In the genomic region with DNA sequence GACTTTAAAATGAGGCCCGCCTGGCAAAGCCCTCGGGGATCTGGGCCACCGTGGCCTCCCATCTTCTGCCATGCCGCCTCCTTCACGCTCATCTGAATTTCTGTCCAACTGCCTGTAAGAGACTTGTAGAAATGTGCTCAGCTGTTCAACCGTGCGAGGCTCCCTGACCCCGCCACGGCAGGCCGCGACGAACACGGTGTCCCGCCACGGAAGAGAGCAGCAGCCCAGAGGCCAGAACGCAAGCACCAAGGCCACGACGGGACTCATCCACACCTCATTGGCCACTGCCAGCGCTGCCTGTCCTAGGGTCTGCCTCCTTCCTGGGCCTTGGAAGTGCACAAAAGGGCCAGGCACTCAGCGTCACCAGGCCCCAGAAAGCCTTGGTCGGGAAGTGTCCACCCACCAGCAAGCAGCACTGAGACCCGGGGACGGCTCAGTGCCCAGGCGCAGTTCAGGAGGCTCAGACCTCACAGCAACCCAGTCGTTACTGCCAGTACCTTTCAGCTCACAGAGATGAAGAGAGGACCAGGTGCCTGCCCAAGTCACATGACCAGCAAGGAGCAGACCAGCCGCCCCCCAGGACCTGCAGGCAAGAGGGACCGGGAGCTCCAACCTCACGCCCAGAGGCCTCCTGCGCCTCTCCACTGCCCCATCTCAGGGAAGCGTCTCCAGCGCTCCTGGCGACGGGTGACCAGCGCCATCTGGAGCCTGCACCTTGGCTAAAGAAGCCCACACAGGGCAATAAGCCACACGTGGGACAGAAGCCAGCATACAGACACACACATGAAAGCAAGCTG, we compare ENCODE assay signal across 16 cellular contexts.
DNase-seq lines count a peak whose midpoint lies in the region; ATAC-seq and TF ChIP-seq lines count a peak whose summit lies in the region.
"Had no signal": no experiment of that assay in that cellular context is flagged by ENCODE, and none has a peak within 500 bp of the region (broad histone marks: within the 10 kb centered on the region; RNA-seq: fewer than 3 reads in every experiment).

No MANE protein-coding gene starts in this region.

- no peaks in the 10 kb centered on the region for H3K27me3 Mint-ChIP-seq in nephron progenitor cell (ENCODE audit: low read depth, poor library complexity)
- H3K27me3 Mint-ChIP-seq: CD4-positive, alpha-beta memory T cell had no signal

- H3K9me3 ChIP-seq in DND-41 (ENCODE audit: insufficient read depth, low read length, severe bottlenecking) (no peaks in the 10 kb centered on the region), HUES6 (ENCODE audit: control insufficient read depth, insufficient read depth, low read depth, low read length) (no peaks in the 10 kb centered on the region), GM23248 (ENCODE audit: low read depth) (no peaks in the 10 kb centered on the region)

- H3F3A ChIP-seq in GM23248 (ENCODE audit: insufficient read depth), result no peaks in the 10 kb centered on the region

- in situ Hi-C loops in brain microvascular endothelial cell (cut with HindIII; ENCODE audit: low pct_ligation_motif_present, low sequenced_read_pairs), result no loop called here
- in situ Hi-C loops in GM23248 (cut with MboI), result no loop called here

- no peaks in the 10 kb centered on the region for H3K9me2 ChIP-seq in GM23248 (ENCODE audit: insufficient read depth)

- H3K27ac Mint-ChIP-seq in nephron progenitor cell, result peak overlapping the region; percentile 68
- H3K27ac Mint-ChIP-seq: CD4-positive, alpha-beta memory T cell; HFFc6 had no signal

- H3K4me3 Mint-ChIP-seq in nephron progenitor cell, result no peak overlapping the region
- H3K4me3 Mint-ChIP-seq: CD4-positive, alpha-beta memory T cell; HFFc6 had no signal

- no peak overlapping the region for H3K27ac ChIP-seq in DND-41 (ENCODE audit: low read length)
- 0 out of 2 replicates have a peak overlapping the region, but pooled peaks have one; percentile 37 for H3K27ac ChIP-seq in HUES6 (ENCODE audit: low read depth, low read length)
- no peak overlapping the region for H3K27ac ChIP-seq in brain microvascular endothelial cell
- no peak overlapping the region for H3K27ac ChIP-seq in GM23248
- H3K27ac ChIP-seq: HL-60 had no signal

- no peak overlapping the region for H3K4me3 ChIP-seq in DND-41 (ENCODE audit: low read depth in 1 of 2, low read length in 2 of 2)
- no peak overlapping the region for H3K4me3 ChIP-seq in HUES6 (ENCODE audit: low read depth, low read length)
- H3K4me3 ChIP-seq in brain microvascular endothelial cell (ENCODE audit: low read depth, low read length), result no peak overlapping the region
- no peak overlapping the region for H3K4me3 ChIP-seq in GM23248

- H3K36me3 ChIP-seq in DND-41 (ENCODE audit: insufficient read depth, low read length), result peaks cover 73% of the 10 kb centered on the region
- peaks cover 55% of the 10 kb centered on the region for H3K36me3 ChIP-seq in HUES6 (ENCODE audit: control insufficient read depth, insufficient read depth, low read length)
- H3K36me3 ChIP-seq in brain microvascular endothelial cell (replicated peaks), result peaks cover 10% of the 10 kb centered on the region
- no peaks in the 10 kb centered on the region for H3K36me3 ChIP-seq in GM23248 (ENCODE audit: low read depth)

- DNase-seq in DND-41 (no peak), brain microvascular endothelial cell (no peak), nephron progenitor cell (no peak), SKM-1 treated with dmso at 0.1 percent for 144 hours (lab: John Stamatoyannopoulos, UW; ENCODE audit: unreplicated experiment) (no peak), GM23248 (no peak)
- DNase-seq: Calu3; CD4-positive, alpha-beta memory T cell; GOT3; HFFc6; NCI-H1436 treated with DMSO at 0.1 percent for 48 hours; NCI-H2081 treated with DMSO at 0.1 percent for 48 hours; NCI-H2227 treated with DMSO at 0.1 percent for 48 hours; OCI-M1 had no signal

- no peaks in the 10 kb centered on the region for H3K27me3 ChIP-seq in DND-41 (ENCODE audit: insufficient read depth, low read length, poor library complexity)
- no peaks in the 10 kb centered on the region for H3K27me3 ChIP-seq in HUES6 (ENCODE audit: control insufficient read depth, insufficient read depth, low read length)
- no peaks in the 10 kb centered on the region for H3K27me3 ChIP-seq in brain microvascular endothelial cell (replicated peaks)
- no peaks in the 10 kb centered on the region for H3K27me3 ChIP-seq in GM23248 (replicated peaks; ENCODE audit: insufficient read depth)

- TF ChIP-seq CTCF in DND-41 (IDR thresholded peaks at IDR 0.05; ENCODE audit: borderline replicate concordance, extremely low read depth, low read length, poor library complexity, severe bottlenecking) (peak; percentile 12), brain microvascular endothelial cell (IDR thresholded peaks at IDR 0.05; ENCODE audit: low read depth, low read length, missing control alignments) (peak; percentile 6), nephron progenitor cell (IDR thresholded peaks at IDR 0.05) (no peak)

- H4K20me1 ChIP-seq in DND-41 (ENCODE audit: insufficient read depth, low read length) (peaks cover 29% of the 10 kb centered on the region), GM23248 (ENCODE audit: insufficient read depth) (no peaks in the 10 kb centered on the region)

- no peaks in the 10 kb centered on the region for H3K9me3 Mint-ChIP-seq in nephron progenitor cell
- H3K9me3 Mint-ChIP-seq: CD4-positive, alpha-beta memory T cell; HFFc6 had no signal

- H3K4me1 Mint-ChIP-seq in nephron progenitor cell, result peaks cover 26% of the 10 kb centered on the region

- H3K79me2 ChIP-seq in DND-41 (ENCODE audit: insufficient read depth, low read length) (peaks cover 6% of the 10 kb centered on the region), GM23248 (ENCODE audit: insufficient read depth) (no peaks in the 10 kb centered on the region)

- H3K36me3 Mint-ChIP-seq in nephron progenitor cell (ENCODE audit: low read depth), result peaks cover 19% of the 10 kb centered on the region

- H3K4me1 ChIP-seq in DND-41 (ENCODE audit: insufficient read depth, low read length) (no peaks in the 10 kb centered on the region), HUES6 (ENCODE audit: control insufficient read depth, insufficient read depth, low read length) (peaks cover 5% of the 10 kb centered on the region; the same call in 1 of the 2 replicates), GM23248 (ENCODE audit: insufficient read depth) (no peaks in the 10 kb centered on the region)

- ATAC-seq in DND-41 (ENCODE audit: insufficient read depth, low read depth) (no peak), HG03280 (IDR thresholded peaks at IDR 0.05; ENCODE audit: unreplicated experiment) (no peak)

- H2AFZ ChIP-seq in DND-41 (ENCODE audit: low read depth, low read length) (no peak overlapping the region), GM23248 (no peak overlapping the region)

- H3K9ac ChIP-seq in DND-41 (ENCODE audit: low read depth, low read length), result no peak overlapping the region
- H3K9ac ChIP-seq in HUES6 (ENCODE audit: low read length), result no peak overlapping the region
- H3K9ac ChIP-seq in GM23248, result no peak overlapping the region

- WGBS in GM23248 (ENCODE audit: low coverage in 1 of 2, low lambda C conversion rate in 2 of 2, missing lambda C conversion rate in 2 of 2), 2 experiments, result 94 to 95% methylated on average over 35 of the region's 35 CpGs

- H3K4me2 ChIP-seq in DND-41 (ENCODE audit: insufficient read depth, low read length) (no peak overlapping the region), GM23248 (ENCODE audit: unreplicated experiment) (no peak overlapping the region)
